In the genomic region with DNA sequence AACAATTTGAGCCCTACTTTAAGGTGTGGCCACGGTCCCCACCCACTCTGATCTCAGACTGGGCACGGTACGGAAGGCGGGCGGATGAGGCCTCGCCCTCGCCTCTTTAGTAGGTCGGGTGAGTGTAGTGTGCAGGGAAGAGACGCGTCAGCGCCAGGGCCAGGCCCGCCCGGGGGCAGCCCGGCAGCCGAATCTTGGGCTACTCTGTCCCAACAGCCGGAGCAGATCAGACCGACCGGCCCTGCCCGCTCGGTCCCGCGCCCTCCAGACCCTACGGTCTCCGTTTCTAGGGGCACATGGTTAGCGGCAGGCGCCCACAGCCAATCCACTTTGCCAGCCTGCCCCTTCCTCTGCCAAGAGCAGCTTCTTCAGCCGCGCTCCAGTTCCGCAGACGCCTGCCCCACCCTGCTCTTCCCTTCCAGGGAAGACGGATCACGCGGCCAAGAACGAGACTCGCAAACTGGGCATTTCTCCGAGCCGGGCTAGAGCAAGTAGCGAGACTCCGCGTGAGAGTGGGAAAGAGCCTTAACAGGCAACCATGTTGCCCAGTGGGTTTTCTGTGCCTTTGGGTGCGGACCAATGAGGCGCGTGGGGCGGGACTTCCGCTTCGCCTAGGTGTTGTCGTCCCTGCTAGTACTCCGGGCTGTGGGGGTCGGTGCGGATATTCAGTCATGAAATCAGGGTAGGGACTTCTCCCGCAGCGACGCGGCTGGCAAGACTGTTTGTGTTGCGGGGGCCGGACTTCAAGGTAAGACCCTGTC, we compare ENCODE assay signal across 1 cellular context.
A peak's percentile ranks its signal among the peaks of the same experiment; 100 is the strongest.
TF ChIP-seq lines count a peak whose summit lies in the region.

A gene with protein sequence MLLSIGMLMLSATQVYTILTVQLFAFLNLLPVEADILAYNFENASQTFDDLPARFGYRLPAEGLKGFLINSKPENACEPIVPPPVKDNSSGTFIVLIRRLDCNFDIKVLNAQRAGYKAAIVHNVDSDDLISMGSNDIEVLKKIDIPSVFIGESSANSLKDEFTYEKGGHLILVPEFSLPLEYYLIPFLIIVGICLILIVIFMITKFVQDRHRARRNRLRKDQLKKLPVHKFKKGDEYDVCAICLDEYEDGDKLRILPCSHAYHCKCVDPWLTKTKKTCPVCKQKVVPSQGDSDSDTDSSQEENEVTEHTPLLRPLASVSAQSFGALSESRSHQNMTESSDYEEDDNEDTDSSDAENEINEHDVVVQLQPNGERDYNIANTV (plus strand): TSS at position 610 of the 761 bp plus-strand sequence. CDS start 32,812 bp downstream, outside the sequence.

TF ChIP-seq in K562, 482 proteins besides CTCF, POLR2A, EP300 and RAD21 (continued from another document and continues in another):
- TF ChIP-seq, protein P1, sequence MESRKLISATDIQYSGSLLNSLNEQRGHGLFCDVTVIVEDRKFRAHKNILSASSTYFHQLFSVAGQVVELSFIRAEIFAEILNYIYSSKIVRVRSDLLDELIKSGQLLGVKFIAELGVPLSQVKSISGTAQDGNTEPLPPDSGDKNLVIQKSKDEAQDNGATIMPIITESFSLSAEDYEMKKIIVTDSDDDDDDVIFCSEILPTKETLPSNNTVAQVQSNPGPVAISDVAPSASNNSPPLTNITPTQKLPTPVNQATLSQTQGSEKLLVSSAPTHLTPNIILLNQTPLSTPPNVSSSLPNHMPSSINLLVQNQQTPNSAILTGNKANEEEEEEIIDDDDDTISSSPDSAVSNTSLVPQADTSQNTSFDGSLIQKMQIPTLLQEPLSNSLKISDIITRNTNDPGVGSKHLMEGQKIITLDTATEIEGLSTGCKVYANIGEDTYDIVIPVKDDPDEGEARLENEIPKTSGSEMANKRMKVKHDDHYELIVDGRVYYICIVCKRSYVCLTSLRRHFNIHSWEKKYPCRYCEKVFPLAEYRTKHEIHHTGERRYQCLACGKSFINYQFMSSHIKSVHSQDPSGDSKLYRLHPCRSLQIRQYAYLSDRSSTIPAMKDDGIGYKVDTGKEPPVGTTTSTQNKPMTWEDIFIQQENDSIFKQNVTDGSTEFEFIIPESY (CRISPR knock-in tag; IDR thresholded peaks at IDR 0.05), result peak; percentile 96
- TF ChIP-seq NR2F6 (CRISPR knock-in tag; IDR thresholded peaks at IDR 0.05) (no peak), CBX1 (IDR thresholded peaks at IDR 0.05; ENCODE audit: low read depth) (peak; percentile 67; the same call in 1 of the 2 replicates), CEBPB (tag; IDR thresholded peaks at IDR 0.05) (no peak), EHMT2 (IDR thresholded peaks at IDR 0.05) (0 out of 2 replicates have a peak, but pooled peaks have one; percentile 16), BCOR (IDR thresholded peaks at IDR 0.05) (no peak), TEAD2 (tag; IDR thresholded peaks at IDR 0.05) (no peak), ZFPM2 (CRISPR knock-in tag; IDR thresholded peaks at IDR 0.05) (no peak), KAT2B (IDR thresholded peaks at IDR 0.05; ENCODE audit: low read depth, low read length) (no peak), CREB3 (tag; conservative IDR thresholded peaks at IDR 0.05; ENCODE audit: low read depth) (no peak), MYC (IDR thresholded peaks at IDR 0.05; ENCODE audit: low read depth, low read length) (no peak), MYC (CRISPR knock-in tag; IDR thresholded peaks at IDR 0.05; ENCODE audit: borderline replicate concordance, low read depth) (no peak), ATF3 (IDR thresholded peaks at IDR 0.05) (no peak), ATF3 (CRISPR knock-in tag; conservative IDR thresholded peaks at IDR 0.05) (no peak), SMAD3 (CRISPR knock-in tag; conservative IDR thresholded peaks at IDR 0.05) (no peak), FOSL1 (tag; conservative IDR thresholded peaks at IDR 0.05) (no peak), SRF (CRISPR knock-in tag; IDR thresholded peaks at IDR 0.05) (0 out of 4 replicates have a peak, but pooled peaks of 1 of the 2 experiments have one; percentile 10), ZNF316 (IDR thresholded peaks at IDR 0.05) (no peak), SRSF9 (IDR thresholded peaks at IDR 0.05; ENCODE audit: borderline replicate concordance, low read depth, low read length) (no peak), CBX5 (IDR thresholded peaks at IDR 0.05; ENCODE audit: borderline replicate concordance, low read depth) (no peak), SLC30A9 (CRISPR knock-in tag; IDR thresholded peaks at IDR 0.05) (no peak), TSC22D4 (tag; IDR thresholded peaks at IDR 0.05) (no peak), RBBP5 (IDR thresholded peaks at IDR 0.05; ENCODE audit: borderline replicate concordance, insufficient read depth, low read length, poor library complexity, severe bottlenecking) (peak; percentile 80), KLF13 (tag; IDR thresholded peaks at IDR 0.05; ENCODE audit: borderline replicate concordance, low read depth) (no peak), MCM3 (IDR thresholded peaks at IDR 0.05) (no peak), GABPB1 (CRISPR knock-in tag; IDR thresholded peaks at IDR 0.05) (peak; percentile 93), MCM2 (IDR thresholded peaks at IDR 0.05; ENCODE audit: low read depth) (no peak), E2F6 (IDR thresholded peaks at IDR 0.05; ENCODE audit: borderline replicate concordance in 1 of 2, extremely low read depth in 1 of 2, insufficient read depth in 1 of 2, insufficient read length in 1 of 2, low read depth in 1 of 2, low read length in 1 of 2, poor library complexity in 1 of 2, severe bottlenecking in 1 of 2) (peak; percentile 66 to 78), GATA2 (CRISPR knock-in tag; IDR thresholded peaks at IDR 0.05) (no peak), CHAMP1 (IDR thresholded peaks at IDR 0.05) (peak; percentile 49; the same call in 1 of the 2 replicates), FOXK2 (conservative IDR thresholded peaks at IDR 0.05 in 1 of 2, IDR thresholded peaks at IDR 0.05 in 1 of 2; ENCODE audit: low read depth in 2 of 2) (peak; percentile 83 to 84), POLR3G (IDR thresholded peaks at IDR 0.05; ENCODE audit: extremely low read depth, insufficient read length, insufficient replicate concordance) (no peak), ZFX (CRISPR knock-in tag; IDR thresholded peaks at IDR 0.05) (peak; percentile 65; the same call in 1 of the 2 replicates), RBM25 (IDR thresholded peaks at IDR 0.05; ENCODE audit: low read depth, low read length, severe bottlenecking) (peak; percentile 96), MITF (IDR thresholded peaks at IDR 0.05) (no peak), NEUROD1 (IDR thresholded peaks at IDR 0.05; ENCODE audit: borderline replicate concordance, low read depth, low read length, partially characterized antibody) (peak; percentile 92), RFX1 (IDR thresholded peaks at IDR 0.05) (no peak; the same call in 1 of the 2 replicates), MED1 (CRISPR knock-in tag; IDR thresholded peaks at IDR 0.05; ENCODE audit: borderline replicate concordance) (no peak), ZNF212 (CRISPR knock-in tag; IDR thresholded peaks at IDR 0.05) (no peak), KLF16 (IDR thresholded peaks at IDR 0.05) (no peak), SP2 (IDR thresholded peaks at IDR 0.05; ENCODE audit: extremely low read depth, low read depth, low read length, poor library complexity, severe bottlenecking) (peak; percentile 85), PML (IDR thresholded peaks at IDR 0.05; ENCODE audit: low read length) (no peak), CBFA2T2 (conservative IDR thresholded peaks at IDR 0.05) (no peak), FOXA1 (IDR thresholded peaks at IDR 0.05; ENCODE audit: borderline replicate concordance) (no peak), RNF2 (IDR thresholded peaks at IDR 0.05) (no peak), USF1 (CRISPR knock-in tag; IDR thresholded peaks at IDR 0.05) (no peak), EWSR1 (IDR thresholded peaks at IDR 0.05; ENCODE audit: borderline replicate concordance, low read depth, partially characterized antibody) (no peak), ASH1L (IDR thresholded peaks at IDR 0.05; ENCODE audit: borderline replicate concordance, low read depth, partially characterized antibody) (peak; percentile 95), MECOM (CRISPR knock-in tag; IDR thresholded peaks at IDR 0.05) (no peak), CHD4 (IDR thresholded peaks at IDR 0.05; ENCODE audit: insufficient read depth, insufficient replicate concordance, low read depth, low read length, poor library complexity, severe bottlenecking) (no peak), RBM22 (IDR thresholded peaks at IDR 0.05; ENCODE audit: low read depth, low read length, poor library complexity, severe bottlenecking) (no peak), ESRRA (IDR thresholded peaks at IDR 0.05; ENCODE audit: borderline replicate concordance, low read depth) (no peak), ZNF445 (CRISPR knock-in tag; IDR thresholded peaks at IDR 0.05; ENCODE audit: low read depth) (no peak), YY1 (IDR thresholded peaks at IDR 0.05; ENCODE audit: borderline replicate concordance in 1 of 3, control insufficient read depth in 1 of 3, extremely low read depth in 1 of 3, insufficient read depth in 3 of 3, insufficient read length in 1 of 3, insufficient replicate concordance in 2 of 3, low read depth in 1 of 3, low read length in 2 of 3) (peak in 2 of 3 experiments; percentile 22 to 24)
- TF ChIP-seq, protein P2, sequence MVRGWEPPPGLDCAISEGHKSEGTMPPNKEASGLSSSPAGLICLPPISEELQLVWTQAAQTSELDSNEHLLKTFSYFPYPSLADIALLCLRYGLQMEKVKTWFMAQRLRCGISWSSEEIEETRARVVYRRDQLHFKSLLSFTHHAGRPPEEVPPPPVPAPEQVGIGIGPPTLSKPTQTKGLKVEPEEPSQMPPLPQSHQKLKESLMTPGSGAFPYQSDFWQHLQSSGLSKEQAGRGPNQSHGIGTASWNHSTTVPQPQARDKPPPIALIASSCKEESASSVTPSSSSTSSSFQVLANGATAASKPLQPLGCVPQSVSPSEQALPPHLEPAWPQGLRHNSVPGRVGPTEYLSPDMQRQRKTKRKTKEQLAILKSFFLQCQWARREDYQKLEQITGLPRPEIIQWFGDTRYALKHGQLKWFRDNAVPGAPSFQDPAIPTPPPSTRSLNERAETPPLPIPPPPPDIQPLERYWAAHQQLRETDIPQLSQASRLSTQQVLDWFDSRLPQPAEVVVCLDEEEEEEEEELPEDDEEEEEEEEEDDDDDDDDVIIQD (CRISPR knock-in tag; IDR thresholded peaks at IDR 0.05), result no peak
- TF ChIP-seq, protein P3, sequence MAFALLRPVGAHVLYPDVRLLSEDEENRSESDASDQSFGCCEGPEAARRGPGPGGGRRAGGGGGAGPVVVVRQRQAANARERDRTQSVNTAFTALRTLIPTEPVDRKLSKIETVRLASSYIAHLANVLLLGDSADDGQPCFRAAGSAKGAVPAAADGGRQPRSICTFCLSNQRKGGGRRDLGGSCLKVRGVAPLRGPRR (CRISPR knock-in tag; IDR thresholded peaks at IDR 0.05), result no peak
